In the genomic region with DNA sequence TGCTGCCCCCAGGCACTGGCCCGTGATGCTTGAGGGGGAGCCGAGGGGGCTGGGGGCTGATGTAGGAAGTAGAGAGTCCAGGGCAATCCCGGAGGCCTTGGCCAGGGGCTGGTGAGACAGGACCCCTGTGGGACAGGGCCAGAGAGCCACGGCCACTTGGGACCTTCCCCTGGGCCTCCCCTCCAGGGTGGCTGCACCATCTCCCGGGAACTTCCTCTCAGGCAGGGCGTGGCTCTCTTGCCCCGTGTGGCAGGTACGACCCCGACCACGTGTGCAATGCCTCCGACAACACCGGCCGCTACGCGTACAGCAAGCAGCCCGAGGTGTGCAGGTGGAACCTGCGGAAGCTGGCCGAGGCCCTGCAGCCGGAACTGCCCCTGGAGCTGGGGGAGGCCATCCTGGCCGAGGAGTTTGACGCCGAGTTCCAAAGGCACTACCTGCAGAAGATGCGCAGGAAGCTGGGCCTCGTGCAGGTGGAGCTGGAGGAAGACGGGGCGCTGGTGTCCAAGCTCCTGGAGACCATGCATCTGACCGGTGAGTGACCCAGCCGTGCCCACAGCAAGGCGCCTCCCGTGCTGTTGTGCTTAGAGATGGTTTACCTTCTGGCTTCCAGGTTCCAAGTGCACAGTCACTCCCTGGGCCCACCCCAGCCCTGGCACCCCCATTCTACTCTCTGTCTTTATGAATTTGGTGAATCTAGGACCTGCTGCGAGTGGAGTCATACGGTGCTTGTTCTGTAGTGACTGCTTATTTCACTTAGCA, we compare ENCODE assay signal across 1 cellular context.
TF ChIP-seq lines count a peak whose summit lies in the region.

No MANE protein-coding gene starts in this region.

TF ChIP-seq in IMR-90, 13 proteins besides CTCF, POLR2A, EP300 and RAD21 (continued from another document):
- TF ChIP-seq, protein P1, sequence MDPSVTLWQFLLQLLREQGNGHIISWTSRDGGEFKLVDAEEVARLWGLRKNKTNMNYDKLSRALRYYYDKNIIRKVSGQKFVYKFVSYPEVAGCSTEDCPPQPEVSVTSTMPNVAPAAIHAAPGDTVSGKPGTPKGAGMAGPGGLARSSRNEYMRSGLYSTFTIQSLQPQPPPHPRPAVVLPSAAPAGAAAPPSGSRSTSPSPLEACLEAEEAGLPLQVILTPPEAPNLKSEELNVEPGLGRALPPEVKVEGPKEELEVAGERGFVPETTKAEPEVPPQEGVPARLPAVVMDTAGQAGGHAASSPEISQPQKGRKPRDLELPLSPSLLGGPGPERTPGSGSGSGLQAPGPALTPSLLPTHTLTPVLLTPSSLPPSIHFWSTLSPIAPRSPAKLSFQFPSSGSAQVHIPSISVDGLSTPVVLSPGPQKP (IDR thresholded peaks at IDR 0.05; ENCODE audit: borderline replicate concordance, low read depth, low read length): no peak
- TF ChIP-seq MAFK (IDR thresholded peaks at IDR 0.05; ENCODE audit: low read depth, low read length): no peak
- TF ChIP-seq CHD1 (IDR thresholded peaks at IDR 0.05; ENCODE audit: low read depth, low read length): no peak
- TF ChIP-seq RFX5 (IDR thresholded peaks at IDR 0.05; ENCODE audit: low read depth, low read length): no peak
- no peak for TF ChIP-seq FOS (IDR thresholded peaks at IDR 0.05; ENCODE audit: low read depth, low read length)
- TF ChIP-seq CEBPB (IDR thresholded peaks at IDR 0.05; ENCODE audit: low read depth, low read length): no peak
- TF ChIP-seq MAZ (IDR thresholded peaks at IDR 0.05; ENCODE audit: borderline replicate concordance, low read depth, low read length): no peak
- TF ChIP-seq RCOR1 (IDR thresholded peaks at IDR 0.05; ENCODE audit: insufficient replicate concordance, low read length): no peak
TF ChIP-seq in IMR-90: peak in this region for 0.
